Comparison of ENCODE assay signal across 23 cellular contexts in genomic region chr5:89024082-89024481, GRCh38.
DNase-seq lines count a peak whose midpoint lies in the region; ATAC-seq, FAIRE-seq and TF ChIP-seq lines count a peak whose summit lies in the region.
"Had no signal": no experiment of that assay in that cellular context is flagged by ENCODE, and none has a peak within 500 bp of the region (broad histone marks: within the 10 kb centered on the region; RNA-seq: fewer than 3 reads in every experiment).

No MANE protein-coding gene starts in this region.

- in situ Hi-C loops in K562 (cut with MboI): no loop called here

- no peak for TF ChIP-seq EP300 in K562 (IDR thresholded peaks at IDR 0.05; ENCODE audit: low read length)

- CTCF ChIA-PET in K562 (lab: Yijun Ruan, JAX; ENCODE audit: low intra/inter-chr PET ratio): interaction anchor here (0.7 kb wide), 1 partner anchor 1354 kb away, joined by 3 read pairs; no protein-coding TSS in a partner anchor

- FAIRE-seq in GM19239 (lab: Jason Lieb, UNC) (peak; percentile 72), K562 (lab: Jason Lieb, UNC) (no peak)
- FAIRE-seq: A204.1, GM12878 had no signal

- no peak overlapping the region for H3K27ac ChIP-seq in K562 (ENCODE audit: extremely low read depth, low read depth, low read length)
- H3K27ac ChIP-seq in testis: no peak overlapping the region
- H3K27ac ChIP-seq: BLaER1 had no signal

- WGBS in K562 (ENCODE audit: insufficient coverage, low coverage, missing lambda C conversion rate): 39% methylated on average over 3 of the region's 3 CpGs
- WGBS in testis, 2 donors: 84 to 90% methylated on average over 3 of the region's 3 CpGs

- no peaks in the 10 kb centered on the region for H3K9me1 ChIP-seq in K562 (ENCODE audit: control insufficient read depth, insufficient read depth, low read length)

- intact Hi-C loops in K562 (cut with micrococcal nuclease): no loop called here
- intact Hi-C loops in testis (cut with DNase I; ENCODE audit: low total_unique reads): no loop called here

- H3K27me3 ChIP-seq in K562 (ENCODE audit: control insufficient read depth in 2 of 2, insufficient read depth in 2 of 2, low read length in 2 of 2) (no peaks in the 10 kb centered on the region), testis (no peaks in the 10 kb centered on the region)
- H3K27me3 ChIP-seq: BE2C, BLaER1 had no signal

- H3K4me1 ChIP-seq in K562 (replicated peaks in 1 of 2; ENCODE audit: control insufficient read depth in 2 of 2, insufficient read depth in 2 of 2, low read length in 2 of 2) (no peaks in the 10 kb centered on the region), testis (no peaks in the 10 kb centered on the region)
- H3K4me1 ChIP-seq: BE2C, BLaER1 had no signal

- H3K4me2 ChIP-seq in K562 (ENCODE audit: insufficient read depth, low read length): no peak overlapping the region
- H3K4me2 ChIP-seq: BLaER1 had no signal

- no peak for TF ChIP-seq RAD21 in K562 (CRISPR knock-in tag; conservative IDR thresholded peaks at IDR 0.05 in 1 of 2, IDR thresholded peaks at IDR 0.05 in 1 of 2)

- H2AFZ ChIP-seq in K562 (ENCODE audit: low read depth, low read length): 0 out of 2 replicates have a peak overlapping the region, but pooled peaks have one; percentile 27

- ATAC-seq in K562: no peak
- ATAC-seq: GM12878 had no signal

- H3K4me3 ChIP-seq in K562 (no peak overlapping the region), testis (no peak overlapping the region)
- H3K4me3 ChIP-seq: BLaER1, GM12878 had no signal

- no peaks in the 10 kb centered on the region for H3K79me2 ChIP-seq in K562 (ENCODE audit: control insufficient read depth, insufficient read depth, low read length)

- no peaks in the 10 kb centered on the region for H4K20me1 ChIP-seq in K562 (replicated peaks; ENCODE audit: control insufficient read depth, insufficient read depth, low read length)
- H4K20me1 ChIP-seq: BLaER1 had no signal

- TF ChIP-seq CTCF in K562 (IDR thresholded peaks at IDR 0.05 in 2 of 3, conservative IDR thresholded peaks at IDR 0.05 in 1 of 3; ENCODE audit: insufficient read depth in 2 of 3, low read depth in 1 of 3, low read length in 3 of 3): no peak
- no peak for TF ChIP-seq CTCF in testis (IDR thresholded peaks at IDR 0.05)

- DNase-seq in GM19239 (ENCODE audit: insufficient read length, low spot score) (no peak), K562 (ENCODE audit: extremely low read depth in 1 of 4, low spot score in 3 of 4) (no peak), GM19238 (ENCODE audit: insufficient read length, low spot score) (no peak), testis (no peak), nucleus accumbens (lab: John Stamatoyannopoulos, UW) (no peak)
- DNase-seq: 8988T; ACHN; BE2C; C1 segment of cervical spinal cord; CD4-positive, alpha-beta memory T cell; CD4-positive, CD25-positive, alpha-beta regulatory T cell; CD8-positive, alpha-beta memory T cell; COR-L47; DMS 273 treated with DMSO at 0.1 percent for 48 hours; DMS153; DMS53; DMS79; DND-41; EL; GDM1 had no signal

- no TSS peak for BruUV-seq in K562 (replicated peaks; lab: Mats Ljungman, UMichigan)

- POLR2A ChIA-PET in K562 (lab: Yijun Ruan, JAX): no interaction called here

- no peaks in the 10 kb centered on the region; the same call in 2 of the 3 replicates for H3K36me3 ChIP-seq in K562 (ENCODE audit: control insufficient read depth, insufficient read depth, low read length)
- no peaks in the 10 kb centered on the region for H3K36me3 ChIP-seq in testis (ENCODE audit: low read depth, missing control alignments)
- H3K36me3 ChIP-seq: BE2C had no signal

- no peak overlapping the region for H3K9ac ChIP-seq in K562 (ENCODE audit: insufficient read depth in 1 of 2, low read depth in 2 of 2, low read length in 2 of 2)
- H3K9ac ChIP-seq: BLaER1 had no signal

- TF ChIP-seq POLR2A in K562 (conservative IDR thresholded peaks at IDR 0.05) (no peak), testis (IDR thresholded peaks at IDR 0.05) (no peak)

- H3K9me3 ChIP-seq in K562 (replicated peaks; ENCODE audit: control insufficient read depth, insufficient read depth, low read depth, low read length) (no peaks in the 10 kb centered on the region), testis (no peaks in the 10 kb centered on the region)
- H3K9me3 ChIP-seq: BE2C had no signal

TF ChIP-seq in K562, 482 proteins besides CTCF, POLR2A, EP300 and RAD21:
- TF ChIP-seq NR1H2 (CRISPR knock-in tag; IDR thresholded peaks at IDR 0.05): no peak
- no peak for TF ChIP-seq ZNF124 (CRISPR knock-in tag; IDR thresholded peaks at IDR 0.05)
- no peak for TF ChIP-seq HDAC8 (tag; IDR thresholded peaks at IDR 0.05)
- no peak for TF ChIP-seq SAFB2 (IDR thresholded peaks at IDR 0.05; ENCODE audit: borderline replicate concordance, low read depth, low read length, severe bottlenecking)
- TF ChIP-seq ZNF24 (IDR thresholded peaks at IDR 0.05): no peak
- no peak for TF ChIP-seq GTF3C2 (IDR thresholded peaks at IDR 0.05; ENCODE audit: borderline replicate concordance, extremely low read depth, insufficient read length)
- TF ChIP-seq CBX1 (IDR thresholded peaks at IDR 0.05; ENCODE audit: low read depth): no peak
- no peak for TF ChIP-seq E2F3 (CRISPR knock-in tag; IDR thresholded peaks at IDR 0.05)
- no peak for TF ChIP-seq POLR2AphosphoS2 (IDR thresholded peaks at IDR 0.05; ENCODE audit: low read length)
- TF ChIP-seq HNRNPL (IDR thresholded peaks at IDR 0.05; ENCODE audit: low read depth, low read length): no peak
- TF ChIP-seq CEBPB (tag; IDR thresholded peaks at IDR 0.05): no peak
- TF ChIP-seq GATAD2B (IDR thresholded peaks at IDR 0.05; ENCODE audit: borderline replicate concordance): no peak
- no peak for TF ChIP-seq CBFA2T2 (conservative IDR thresholded peaks at IDR 0.05)
- no peak for TF ChIP-seq ZNF655 (CRISPR knock-in tag; IDR thresholded peaks at IDR 0.05)
- no peak for TF ChIP-seq HDGF (IDR thresholded peaks at IDR 0.05)
TF ChIP-seq in K562: peak in this region for 0.
